ENCODE assay signal across 10 cellular contexts in genomic region chr1:224333939-224334701, GRCh38. TPM values are rescaled to one million over a fixed set of nuclear protein-coding genes. Genes with fewer than 3 reads are reported as not detected.
DNase-seq lines count a peak whose midpoint lies in the region; ATAC-seq and TF ChIP-seq lines count a peak whose summit lies in the region.
"Had no signal": no experiment of that assay in that cellular context is flagged by ENCODE, and none has a peak within 500 bp of the region (broad histone marks: within the 10 kb centered on the region; RNA-seq: fewer than 3 reads in every experiment).

No MANE protein-coding gene starts in this region.

- in situ Hi-C loops in astrocyte of the spinal cord (cut with HindIII; ENCODE audit: low sequenced_read_pairs), result no loop called here

- no peak overlapping the region for H3K27ac ChIP-seq in sigmoid colon
- no peak overlapping the region for H3K27ac ChIP-seq in left lung
- no peak overlapping the region for H3K27ac ChIP-seq in heart left ventricle
- H3K27ac ChIP-seq: C4-2B, upper lobe of left lung had no signal

- H3K27me3 ChIP-seq in sigmoid colon, result no peaks in the 10 kb centered on the region
- H3K27me3 ChIP-seq in left lung, result no peaks in the 10 kb centered on the region
- H3K27me3 ChIP-seq in heart left ventricle, result peaks cover 0 to 5% (median 0%) of the 10 kb centered on the region in 9 donors
- H3K27me3 ChIP-seq: upper lobe of left lung had no signal

- DNase-seq in activated T-cell treated with anti-CD3 and anti-CD28 coated beads, Interleukin-2, amount 50 U/mL, for 72 hours, result peak; percentile 21 to 22
- DNase-seq in activated T-cell treated with anti-CD3 and anti-CD28 coated beads, Interleukin-2, amount 50 U/mL, for 1 hour, result no peak
- peak; percentile 73 for DNase-seq in NOMO-1 treated with dmso at 0.1 percent for 144 hours (lab: John Stamatoyannopoulos, UW; ENCODE audit: unreplicated experiment)
- peak; percentile 13 for DNase-seq in astrocyte of the spinal cord (ENCODE audit: low read depth, low spot score)
- DNase-seq in sigmoid colon, result no peak
- no peak for DNase-seq in left lung
- DNase-seq in heart left ventricle, result no peak
- DNase-seq: upper lobe of left lung had no signal

- no peak overlapping the region for H3K4me3 ChIP-seq in astrocyte of the spinal cord (ENCODE audit: low read depth, low read length)
- H3K4me3 ChIP-seq in sigmoid colon, result no peak overlapping the region
- no peak overlapping the region for H3K4me3 ChIP-seq in left lung
- no peak overlapping the region for H3K4me3 ChIP-seq in heart left ventricle
- H3K4me3 ChIP-seq: upper lobe of left lung had no signal

- peaks cover 0 to 1% of the 10 kb centered on the region in 2 donors for H3K36me3 Mint-ChIP-seq in activated T-cell treated with anti-CD3 and anti-CD28 coated beads, Interleukin-2, amount 50 U/mL, for 72 hours (ENCODE audit: insufficient read depth in 2 of 2)
- H3K36me3 Mint-ChIP-seq in stimulated activated naive CD8-positive, alpha-beta T cell treated with anti-CD3 and anti-CD28 coated beads, Interleukin-15, Interleukin-2, amounts not matched to agents 100 ng/mL and 50 ng/mL, for 24 hours (ENCODE audit: low read depth), result no peaks in the 10 kb centered on the region

- intact Hi-C loops in sigmoid colon (cut with DNase I) (loop anchor here (1.0 to 5.0 kb wide), 2 partner anchors 152 to 218 kb away; partner anchors contain the start of gene DEGS1), left lung (cut with DNase I) (loop anchor here in 1 of 2 donors (5.0 kb wide), 1 partner anchor 217 kb away; no protein-coding TSS in a partner anchor), heart left ventricle (cut with DNase I) (loop anchor here in 8 of 10 donors (1.0 to 10.0 kb wide), 8 partner anchors 149 to 639 kb away; partner anchors contain the start of genes DEGS1 (in 2 of the 8) and FBXO28 (in 1 of the 8))

- 43 to 54% methylated on average over 5 of the region's 5 CpGs for WGBS in sigmoid colon, 2 donors
- WGBS in heart left ventricle, 4 donors, result 41 to 50% (median 46%) methylated on average over 5 of the region's 5 CpGs

- peak overlapping the region; percentile 50 for H3K27ac Mint-ChIP-seq in activated T-cell treated with anti-CD3 and anti-CD28 coated beads, Interleukin-2, amount 50 U/mL, for 72 hours
- peak overlapping the region; percentile 87 for H3K27ac Mint-ChIP-seq in stimulated activated naive CD8-positive, alpha-beta T cell treated with anti-CD3 and anti-CD28 coated beads, Interleukin-15, Interleukin-2, amounts not matched to agents 100 ng/mL and 50 ng/mL, for 24 hours

- no peaks in the 10 kb centered on the region for H3K9me3 Mint-ChIP-seq in activated T-cell treated with anti-CD3 and anti-CD28 coated beads, Interleukin-2, amount 50 U/mL, for 72 hours
- H3K9me3 Mint-ChIP-seq in stimulated activated naive CD8-positive, alpha-beta T cell treated with anti-CD3 and anti-CD28 coated beads, Interleukin-15, Interleukin-2, amounts not matched to agents 100 ng/mL and 50 ng/mL, for 24 hours, result no peaks in the 10 kb centered on the region

- no peaks in the 10 kb centered on the region for H3K27me3 Mint-ChIP-seq in activated T-cell treated with anti-CD3 and anti-CD28 coated beads, Interleukin-2, amount 50 U/mL, for 72 hours (ENCODE audit: low read depth)
- peaks cover 4% of the 10 kb centered on the region for H3K27me3 Mint-ChIP-seq in stimulated activated naive CD8-positive, alpha-beta T cell treated with anti-CD3 and anti-CD28 coated beads, Interleukin-15, Interleukin-2, amounts not matched to agents 100 ng/mL and 50 ng/mL, for 24 hours

- no peak for TF ChIP-seq POLR2A in sigmoid colon (IDR thresholded peaks at IDR 0.05)
- TF ChIP-seq POLR2A in heart left ventricle (IDR thresholded peaks at IDR 0.05), result no peak

- TF ChIP-seq CTCF in astrocyte of the spinal cord (IDR thresholded peaks at IDR 0.05; ENCODE audit: low read depth, low read length) (no peak), sigmoid colon (IDR thresholded peaks at IDR 0.05) (no peak), left lung (IDR thresholded peaks at IDR 0.05) (no peak), heart left ventricle (IDR thresholded peaks at IDR 0.05) (no peak)

- H3K36me3 ChIP-seq in sigmoid colon, result no peaks in the 10 kb centered on the region
- no peaks in the 10 kb centered on the region for H3K36me3 ChIP-seq in left lung
- H3K36me3 ChIP-seq in heart left ventricle, result no peaks in the 10 kb centered on the region
- H3K36me3 ChIP-seq: upper lobe of left lung had no signal

- H3K9me3 ChIP-seq in sigmoid colon (no peaks in the 10 kb centered on the region), left lung (no peaks in the 10 kb centered on the region), heart left ventricle (no peaks in the 10 kb centered on the region)

- H3K4me1 ChIP-seq in sigmoid colon (peaks cover 0 to 14% (median 11%) of the 10 kb centered on the region in 4 donors), left lung (peaks cover 0 to 25% of the 10 kb centered on the region in 2 donors), heart left ventricle (peaks cover 0 to 16% (median 7%) of the 10 kb centered on the region in 12 donors)

- ATAC-seq in activated T-cell treated with anti-CD3 and anti-CD28 coated beads, Interleukin-2, amount 50 U/mL, for 72 hours (replicated peaks in 1 of 2), result peak; percentile 34 to 51
- ATAC-seq in left lung, result no peak
- no peak for ATAC-seq in heart left ventricle

- TF ChIP-seq EP300 in sigmoid colon (IDR thresholded peaks at IDR 0.05), result no peak

- peak overlapping the region; percentile 70 to 73 for H3K4me3 Mint-ChIP-seq in activated T-cell treated with anti-CD3 and anti-CD28 coated beads, Interleukin-2, amount 50 U/mL, for 72 hours
- peak overlapping the region; percentile 68 for H3K4me3 Mint-ChIP-seq in stimulated activated naive CD8-positive, alpha-beta T cell treated with anti-CD3 and anti-CD28 coated beads, Interleukin-15, Interleukin-2, amounts not matched to agents 100 ng/mL and 50 ng/mL, for 24 hours

- peaks cover 37% of the 10 kb centered on the region for H3K4me1 Mint-ChIP-seq in activated T-cell treated with anti-CD3 and anti-CD28 coated beads, Interleukin-2, amount 50 U/mL, for 72 hours (ENCODE audit: low read depth)
- peaks cover 37% of the 10 kb centered on the region for H3K4me1 Mint-ChIP-seq in stimulated activated naive CD8-positive, alpha-beta T cell treated with anti-CD3 and anti-CD28 coated beads, Interleukin-15, Interleukin-2, amounts not matched to agents 100 ng/mL and 50 ng/mL, for 24 hours (ENCODE audit: low read depth)

RNA-seq across cellular contexts. Expression of gene NVL, which starts 4.1 kb away (rescaled TPM):
- total RNA-seq in activated T-cell treated with anti-CD3 and anti-CD28 coated beads, Interleukin-2, amount 50 U/mL, for 72 hours, result 10 to 100 TPM; 39.0 to 51.7 TPM
- total RNA-seq in sigmoid colon (10 to 100 TPM; 21.4 to 26.6 (median 24.5) TPM), left lung (10 to 100 TPM; 22.4 to 25.0 TPM), heart left ventricle (10 to 100 TPM in 2 of 9 donors, 1 to 10 TPM in 7; 4.8 to 14.8 (median 8.7) TPM)
- polyA plus RNA-seq in sigmoid colon (10 to 100 TPM; 25.0 to 32.4 (median 30.6) TPM), heart left ventricle (10 to 100 TPM; 11.8 to 14.1 TPM)

RNA-seq across cellular contexts. Expression of gene CNIH4, which starts 22.6 kb away (rescaled TPM):
- total RNA-seq in activated T-cell treated with anti-CD3 and anti-CD28 coated beads, Interleukin-2, amount 50 U/mL, for 72 hours, result 10 to 100 TPM; 50.3 to 55.3 TPM
- 10 to 100 TPM; 26.0 to 42.8 (median 28.7) TPM for total RNA-seq in sigmoid colon
- polyA plus RNA-seq in sigmoid colon, result 10 to 100 TPM; 37.2 to 65.5 (median 57.1) TPM
- 10 to 100 TPM; 70.8 to 87.4 TPM for total RNA-seq in left lung
- 10 to 100 TPM; 15.7 to 48.6 (median 31.2) TPM for total RNA-seq in heart left ventricle
- 10 to 100 TPM; 52.2 to 84.6 TPM for polyA plus RNA-seq in heart left ventricle

Comparison
In these comparisons a context has a peak if more than half of its experiments do, and no peak if none do; other contexts are left out.
1. DNase-seq: peak in activated T-cell treated with anti-CD3 and anti-CD28 coated beads, Interleukin-2, amount 50 U/mL, for 72 hours (2 of 2), NOMO-1 treated with dmso at 0.1 percent for 144 hours (single experiment) and astrocyte of the spinal cord (single experiment); none in activated T-cell treated with anti-CD3 and anti-CD28 coated beads, Interleukin-2, amount 50 U/mL, for 1 hour (single experiment), sigmoid colon (single experiment), left lung (0 of 2) and heart left ventricle (0 of 5).
2. ATAC-seq: peak in activated T-cell treated with anti-CD3 and anti-CD28 coated beads, Interleukin-2, amount 50 U/mL, for 72 hours (2 of 2); none in left lung (single experiment) and heart left ventricle (0 of 4).